In genomic region chr12:30796891-30797371, GRCh38 we compare ENCODE assay signal across 8 cellular contexts. TPM values are rescaled to one million over a fixed set of nuclear protein-coding genes. Genes with fewer than 3 reads are reported as not detected.
DNase-seq lines count a peak whose midpoint lies in the region; ATAC-seq lines count a peak whose summit lies in the region.

No MANE protein-coding gene starts in this region.

- H3K4me3 ChIP-seq in iPS DF 6.9 (ENCODE audit: low read length) = peak overlapping the region; percentile 22; the same call in 1 of the 2 replicates

- H3K9me3 ChIP-seq in iPS DF 6.9 (ENCODE audit: control insufficient read depth, insufficient read depth, low read length) = no peaks in the 10 kb centered on the region; the same call in 1 of the 2 replicates

- no peak for ATAC-seq in activated CD8-positive, alpha-beta T cell treated with anti-CD3 and anti-CD28 coated beads, Interleukin-2, amount 10 ng/mL, durations not matched to agents 7 days and 5 days
- ATAC-seq in stimulated activated effector memory CD8-positive, alpha-beta T cell treated with anti-CD3 and anti-CD28 coated beads, Interleukin-12 subunit alpha, Interleukin-12 subunit beta, amount 100 ng/mL, for 72 hours = no peak
- ATAC-seq in GM21619 (IDR thresholded peaks at IDR 0.05; ENCODE audit: unreplicated experiment) (no peak), HG02885 (IDR thresholded peaks at IDR 0.05; ENCODE audit: poor library complexity, unreplicated experiment) (no peak)

- WGBS in iPS DF 6.9 (ENCODE audit: insufficient coverage, insufficient read length) = no CpG with 5 or more reads among the region's 22 CpGs

- H3K9me3 Mint-ChIP-seq in activated naive CD4-positive, alpha-beta T cell treated with anti-CD3 and anti-CD28 coated beads, Interleukin-2, amount 50 U/mL, for 24 hours = no peaks in the 10 kb centered on the region
- no peaks in the 10 kb centered on the region for H3K9me3 Mint-ChIP-seq in activated CD8-positive, alpha-beta T cell treated with anti-CD3 and anti-CD28 coated beads, Interleukin-2, amount 10 ng/mL, durations not matched to agents 7 days and 5 days (ENCODE audit: insufficient read depth)
- no peaks in the 10 kb centered on the region for H3K9me3 Mint-ChIP-seq in stimulated activated effector memory CD8-positive, alpha-beta T cell treated with anti-CD3 and anti-CD28 coated beads, Interleukin-12 subunit alpha, Interleukin-12 subunit beta, amount 100 ng/mL, for 72 hours

- peaks cover 4% of the 10 kb centered on the region; the same call in 1 of the 2 replicates for H3K4me1 ChIP-seq in iPS DF 6.9 (ENCODE audit: control insufficient read depth, insufficient read depth, low read length)

- no peaks in the 10 kb centered on the region for H3K36me3 Mint-ChIP-seq in activated naive CD4-positive, alpha-beta T cell treated with anti-CD3 and anti-CD28 coated beads, Interleukin-2, amount 50 U/mL, for 24 hours
- no peaks in the 10 kb centered on the region for H3K36me3 Mint-ChIP-seq in activated CD8-positive, alpha-beta T cell treated with anti-CD3 and anti-CD28 coated beads, Interleukin-2, amount 10 ng/mL, durations not matched to agents 7 days and 5 days (ENCODE audit: low read depth)
- no peaks in the 10 kb centered on the region for H3K36me3 Mint-ChIP-seq in stimulated activated effector memory CD8-positive, alpha-beta T cell treated with anti-CD3 and anti-CD28 coated beads, Interleukin-12 subunit alpha, Interleukin-12 subunit beta, amount 100 ng/mL, for 72 hours

- peaks cover 31% of the 10 kb centered on the region for H3K27me3 Mint-ChIP-seq in activated naive CD4-positive, alpha-beta T cell treated with anti-CD3 and anti-CD28 coated beads, Interleukin-2, amount 50 U/mL, for 24 hours
- H3K27me3 Mint-ChIP-seq in activated CD8-positive, alpha-beta T cell treated with anti-CD3 and anti-CD28 coated beads, Interleukin-2, amount 10 ng/mL, durations not matched to agents 7 days and 5 days (ENCODE audit: low read depth) = peaks cover 42% of the 10 kb centered on the region

- no peaks in the 10 kb centered on the region for H3K36me3 ChIP-seq in iPS DF 6.9 (ENCODE audit: control insufficient read depth, insufficient read depth, low read length)

- no peak overlapping the region for H3K27ac Mint-ChIP-seq in activated naive CD4-positive, alpha-beta T cell treated with anti-CD3 and anti-CD28 coated beads, Interleukin-2, amount 50 U/mL, for 24 hours
- H3K27ac Mint-ChIP-seq in activated CD8-positive, alpha-beta T cell treated with anti-CD3 and anti-CD28 coated beads, Interleukin-2, amount 10 ng/mL, durations not matched to agents 7 days and 5 days = no peak overlapping the region
- H3K27ac Mint-ChIP-seq in stimulated activated effector memory CD8-positive, alpha-beta T cell treated with anti-CD3 and anti-CD28 coated beads, Interleukin-12 subunit alpha, Interleukin-12 subunit beta, amount 100 ng/mL, for 72 hours = no peak overlapping the region

- POLR2A ChIA-PET in activated CD8-positive, alpha-beta T cell treated with anti-CD3 and anti-CD28 coated beads, Interleukin-2, amount 10 ng/mL, durations not matched to agents 7 days and 5 days (lab: Charles Lee) = interaction anchor here (1.3 kb wide), 1 partner anchor 42 kb away, joined by 8 read pairs; the partner anchor contains the start of gene CAPRIN2

- peak overlapping the region; percentile 73 for H3K4me3 Mint-ChIP-seq in activated naive CD4-positive, alpha-beta T cell treated with anti-CD3 and anti-CD28 coated beads, Interleukin-2, amount 50 U/mL, for 24 hours
- peak overlapping the region; percentile 44 for H3K4me3 Mint-ChIP-seq in activated CD8-positive, alpha-beta T cell treated with anti-CD3 and anti-CD28 coated beads, Interleukin-2, amount 10 ng/mL, durations not matched to agents 7 days and 5 days
- H3K4me3 Mint-ChIP-seq in stimulated activated effector memory CD8-positive, alpha-beta T cell treated with anti-CD3 and anti-CD28 coated beads, Interleukin-12 subunit alpha, Interleukin-12 subunit beta, amount 100 ng/mL, for 72 hours = peak overlapping the region; percentile 77

- CTCF ChIA-PET in activated CD8-positive, alpha-beta T cell treated with anti-CD3 and anti-CD28 coated beads, Interleukin-2, amount 10 ng/mL, durations not matched to agents 7 days and 5 days (lab: Charles Lee) = interaction anchor here (1.0 to 2.8 kb wide), 4 partner anchors 10 to 102 kb away, joined by 3 to 12 read pairs (median 10); partner anchors contain the start of genes CAPRIN2 and IPO8

- H3K4me1 Mint-ChIP-seq in activated naive CD4-positive, alpha-beta T cell treated with anti-CD3 and anti-CD28 coated beads, Interleukin-2, amount 50 U/mL, for 24 hours = peaks cover 9% of the 10 kb centered on the region
- H3K4me1 Mint-ChIP-seq in activated CD8-positive, alpha-beta T cell treated with anti-CD3 and anti-CD28 coated beads, Interleukin-2, amount 10 ng/mL, durations not matched to agents 7 days and 5 days (ENCODE audit: low read depth) = peaks cover 27% of the 10 kb centered on the region
- H3K4me1 Mint-ChIP-seq in stimulated activated effector memory CD8-positive, alpha-beta T cell treated with anti-CD3 and anti-CD28 coated beads, Interleukin-12 subunit alpha, Interleukin-12 subunit beta, amount 100 ng/mL, for 72 hours = peaks cover 26% of the 10 kb centered on the region

- DNase-seq in activated naive CD4-positive, alpha-beta T cell treated with anti-CD3 and anti-CD28 coated beads, Interleukin-2, amount 50 U/mL, for 16 hours = no peak
- DNase-seq in activated CD8-positive, alpha-beta T cell treated with anti-CD3 and anti-CD28 coated beads, Interleukin-2, amount 10 ng/mL, durations not matched to agents 7 days and 5 days = no peak
- DNase-seq in iPS DF 6.9 (ENCODE audit: low read depth, low spot score) = no peak
- no peak for DNase-seq in stimulated activated effector memory CD8-positive, alpha-beta T cell treated with anti-CD3 and anti-CD28 coated beads, Interleukin-12 subunit alpha, Interleukin-12 subunit beta, amount 100 ng/mL, for 72 hours (ENCODE audit: low spot score in 2 of 2)
- no peak for DNase-seq in NK-92 treated with Interleukin-12 subunit alpha and Interleukin-12 subunit beta, amount 100 ng/mL, for 24 hours (lab: John Stamatoyannopoulos, UW)

- no peak overlapping the region for H3K27ac ChIP-seq in iPS DF 6.9 (ENCODE audit: low read length)

- H3K27me3 ChIP-seq in iPS DF 6.9 (ENCODE audit: control insufficient read depth, insufficient read depth, low read length) = no peaks in the 10 kb centered on the region

RNA-seq across cellular contexts. Expression of gene CAPRIN2, which starts 42.2 kb away (rescaled TPM):
- 10 to 100 TPM in 1 of 2 experiments, 1 to 10 TPM in 1; 8.9 to 10.7 TPM for total RNA-seq in activated CD8-positive, alpha-beta T cell treated with anti-CD3 and anti-CD28 coated beads, Interleukin-2, amount 10 ng/mL, durations not matched to agents 7 days and 5 days
